2 cellular contexts compared by ENCODE assay signal in the genomic region with DNA sequence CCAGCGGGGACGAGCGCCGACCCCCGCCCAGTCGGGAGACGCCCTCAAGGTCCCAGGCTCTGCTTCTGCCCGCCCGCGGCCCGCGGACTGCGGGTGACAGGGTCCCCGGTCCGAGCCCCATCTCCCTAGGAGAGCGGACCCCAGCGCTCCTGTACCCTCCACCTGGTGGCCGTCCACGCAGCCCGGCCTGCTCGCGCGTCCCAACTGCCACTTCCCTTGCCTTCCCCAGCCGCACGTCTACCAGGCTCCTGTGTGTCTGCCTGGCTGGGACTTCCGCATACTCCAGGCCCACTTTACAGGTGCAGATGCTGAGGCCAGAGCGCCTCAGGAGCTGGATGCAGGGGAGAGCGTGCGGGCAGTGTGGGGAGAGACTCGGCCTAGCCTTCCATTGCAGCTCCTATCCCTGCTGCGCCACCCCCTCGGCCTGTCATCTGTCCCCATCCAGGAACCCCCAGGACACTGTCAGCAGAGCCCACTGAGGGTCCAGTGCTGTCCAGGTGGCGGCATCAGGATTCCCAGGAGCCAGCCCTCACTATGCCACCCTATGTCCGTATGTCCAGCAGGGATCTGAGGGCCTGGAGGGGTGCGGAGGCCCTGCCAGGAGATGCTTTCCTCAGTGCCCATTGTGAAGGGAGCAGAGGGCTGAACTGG.
TF ChIP-seq lines count a peak whose summit lies in the region.

No MANE protein-coding gene starts in this region.

TF ChIP-seq in K562, 482 proteins besides CTCF, POLR2A, EP300 and RAD21 (continued from another document):
- TF ChIP-seq, protein P1, sequence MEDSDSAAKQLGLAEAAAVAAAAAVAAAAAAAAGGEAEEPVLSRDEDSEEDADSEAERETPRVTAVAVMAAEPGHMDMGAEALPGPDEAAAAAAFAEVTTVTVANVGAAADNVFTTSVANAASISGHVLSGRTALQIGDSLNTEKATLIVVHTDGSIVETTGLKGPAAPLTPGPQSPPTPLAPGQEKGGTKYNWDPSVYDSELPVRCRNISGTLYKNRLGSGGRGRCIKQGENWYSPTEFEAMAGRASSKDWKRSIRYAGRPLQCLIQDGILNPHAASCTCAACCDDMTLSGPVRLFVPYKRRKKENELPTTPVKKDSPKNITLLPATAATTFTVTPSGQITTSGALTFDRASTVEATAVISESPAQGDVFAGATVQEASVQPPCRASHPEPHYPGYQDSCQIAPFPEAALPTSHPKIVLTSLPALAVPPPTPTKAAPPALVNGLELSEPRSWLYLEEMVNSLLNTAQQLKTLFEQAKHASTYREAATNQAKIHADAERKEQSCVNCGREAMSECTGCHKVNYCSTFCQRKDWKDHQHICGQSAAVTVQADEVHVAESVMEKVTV (CRISPR knock-in tag; IDR thresholded peaks at IDR 0.05), result no peak
- TF ChIP-seq ERF (CRISPR knock-in tag; IDR thresholded peaks at IDR 0.05) (0 out of 2 replicates have a peak, but pooled peaks have one; percentile 27), EGR1 (conservative IDR thresholded peaks at IDR 0.05) (no peak), NFIC (IDR thresholded peaks at IDR 0.05) (no peak)
- TF ChIP-seq, protein P2, sequence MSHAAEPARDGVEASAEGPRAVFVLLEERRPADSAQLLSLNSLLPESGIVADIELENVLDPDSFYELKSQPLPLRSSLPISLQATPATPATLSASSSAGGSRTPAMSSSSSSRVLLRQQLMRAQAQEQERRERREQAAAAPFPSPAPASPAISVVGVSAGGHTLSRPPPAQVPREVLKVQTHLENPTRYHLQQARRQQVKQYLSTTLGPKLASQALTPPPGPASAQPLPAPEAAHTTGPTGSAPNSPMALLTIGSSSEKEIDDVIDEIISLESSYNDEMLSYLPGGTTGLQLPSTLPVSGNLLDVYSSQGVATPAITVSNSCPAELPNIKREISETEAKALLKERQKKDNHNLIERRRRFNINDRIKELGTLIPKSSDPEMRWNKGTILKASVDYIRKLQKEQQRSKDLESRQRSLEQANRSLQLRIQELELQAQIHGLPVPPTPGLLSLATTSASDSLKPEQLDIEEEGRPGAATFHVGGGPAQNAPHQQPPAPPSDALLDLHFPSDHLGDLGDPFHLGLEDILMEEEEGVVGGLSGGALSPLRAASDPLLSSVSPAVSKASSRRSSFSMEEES (CRISPR knock-in tag; IDR thresholded peaks at IDR 0.05), result no peak

TF ChIP-seq in HepG2, 621 proteins besides CTCF, POLR2A, EP300 and RAD21 (continued from another document):
- TF ChIP-seq, protein P3, sequence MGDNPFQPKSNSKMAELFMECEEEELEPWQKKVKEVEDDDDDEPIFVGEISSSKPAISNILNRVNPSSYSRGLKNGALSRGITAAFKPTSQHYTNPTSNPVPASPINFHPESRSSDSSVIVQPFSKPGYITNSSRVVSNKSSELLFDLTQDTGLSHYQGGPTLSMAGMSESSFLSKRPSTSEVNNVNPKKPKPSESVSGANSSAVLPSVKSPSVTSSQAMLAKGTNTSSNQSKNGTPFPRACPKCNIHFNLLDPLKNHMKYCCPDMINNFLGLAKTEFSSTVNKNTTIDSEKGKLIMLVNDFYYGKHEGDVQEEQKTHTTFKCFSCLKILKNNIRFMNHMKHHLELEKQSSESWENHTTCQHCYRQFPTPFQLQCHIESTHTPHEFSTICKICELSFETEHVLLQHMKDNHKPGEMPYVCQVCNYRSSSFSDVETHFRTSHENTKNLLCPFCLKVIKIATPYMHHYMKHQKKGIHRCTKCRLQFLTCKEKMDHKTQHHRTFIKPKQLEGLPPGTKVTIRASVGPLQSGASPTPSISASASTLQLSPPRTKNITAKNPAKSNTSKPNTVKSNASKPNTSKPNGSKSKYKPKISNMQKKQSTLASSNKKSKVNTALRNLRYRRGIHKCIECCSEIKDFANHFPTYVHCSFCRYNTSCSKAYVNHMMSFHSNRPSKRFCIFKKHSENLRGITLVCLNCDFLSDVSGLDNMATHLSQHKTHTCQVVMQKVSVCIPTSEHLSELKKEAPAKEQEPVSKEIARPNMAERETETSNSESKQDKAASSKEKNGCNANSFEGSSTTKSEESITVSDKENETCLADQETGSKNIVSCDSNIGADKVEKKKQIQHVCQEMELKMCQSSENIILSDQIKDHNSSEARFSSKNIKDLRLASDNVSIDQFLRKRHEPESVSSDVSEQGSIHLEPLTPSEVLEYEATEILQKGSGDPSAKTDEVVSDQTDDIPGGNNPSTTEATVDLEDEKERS (CRISPR knock-in tag; IDR thresholded peaks at IDR 0.05), result no peak
- TF ChIP-seq TCF12 (IDR thresholded peaks at IDR 0.05) (no peak), TCF12 (CRISPR knock-in tag; IDR thresholded peaks at IDR 0.05) (no peak), GTF3A (CRISPR knock-in tag; conservative IDR thresholded peaks at IDR 0.05) (no peak), ZBTB38 (CRISPR knock-in tag; IDR thresholded peaks at IDR 0.05) (peak; percentile 70; the same call in 1 of the 2 replicates), MYC (CRISPR knock-in tag; IDR thresholded peaks at IDR 0.05; ENCODE audit: borderline replicate concordance) (no peak), ZNF30 (CRISPR knock-in tag; IDR thresholded peaks at IDR 0.05) (no peak), ZNF17 (CRISPR knock-in tag; IDR thresholded peaks at IDR 0.05) (no peak), NRL (CRISPR knock-in tag; IDR thresholded peaks at IDR 0.05; ENCODE audit: borderline replicate concordance) (0 out of 2 replicates have a peak, but pooled peaks have one; percentile 33), RBM39 (IDR thresholded peaks at IDR 0.05; ENCODE audit: low read depth, low read length, poor library complexity, severe bottlenecking) (peak; percentile 20), ZNF136 (CRISPR knock-in tag; IDR thresholded peaks at IDR 0.05; ENCODE audit: low read depth) (no peak), ZNF660 (CRISPR knock-in tag; IDR thresholded peaks at IDR 0.05; ENCODE audit: borderline replicate concordance, low read depth) (no peak), ZNF431 (CRISPR knock-in tag; IDR thresholded peaks at IDR 0.05; ENCODE audit: borderline replicate concordance, low read depth) (no peak), SATB2 (CRISPR knock-in tag; IDR thresholded peaks at IDR 0.05) (no peak), FOSL1 (CRISPR knock-in tag; IDR thresholded peaks at IDR 0.05; ENCODE audit: borderline replicate concordance) (no peak), SP4 (CRISPR knock-in tag; IDR thresholded peaks at IDR 0.05) (no peak), ZBTB1 (CRISPR knock-in tag; IDR thresholded peaks at IDR 0.05; ENCODE audit: borderline replicate concordance) (no peak), RNF2 (conservative IDR thresholded peaks at IDR 0.05; ENCODE audit: low read depth) (no peak), ZMYM3 (CRISPR knock-in tag; IDR thresholded peaks at IDR 0.05) (peak; percentile 76)
- TF ChIP-seq, protein P4, sequence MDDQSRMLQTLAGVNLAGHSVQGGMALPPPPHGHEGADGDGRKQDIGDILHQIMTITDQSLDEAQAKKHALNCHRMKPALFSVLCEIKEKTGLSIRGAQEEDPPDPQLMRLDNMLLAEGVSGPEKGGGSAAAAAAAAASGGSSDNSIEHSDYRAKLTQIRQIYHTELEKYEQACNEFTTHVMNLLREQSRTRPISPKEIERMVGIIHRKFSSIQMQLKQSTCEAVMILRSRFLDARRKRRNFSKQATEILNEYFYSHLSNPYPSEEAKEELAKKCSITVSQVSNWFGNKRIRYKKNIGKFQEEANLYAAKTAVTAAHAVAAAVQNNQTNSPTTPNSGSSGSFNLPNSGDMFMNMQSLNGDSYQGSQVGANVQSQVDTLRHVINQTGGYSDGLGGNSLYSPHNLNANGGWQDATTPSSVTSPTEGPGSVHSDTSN (CRISPR knock-in tag; IDR thresholded peaks at IDR 0.05; ENCODE audit: borderline replicate concordance), result no peak
- TF ChIP-seq, protein P5, sequence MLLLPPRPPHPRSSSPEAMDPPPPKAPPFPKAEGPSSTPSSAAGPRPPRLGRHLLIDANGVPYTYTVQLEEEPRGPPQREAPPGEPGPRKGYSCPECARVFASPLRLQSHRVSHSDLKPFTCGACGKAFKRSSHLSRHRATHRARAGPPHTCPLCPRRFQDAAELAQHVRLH (CRISPR knock-in tag; IDR thresholded peaks at IDR 0.05; ENCODE audit: borderline replicate concordance, low read depth), result no peak
- TF ChIP-seq, protein P6, sequence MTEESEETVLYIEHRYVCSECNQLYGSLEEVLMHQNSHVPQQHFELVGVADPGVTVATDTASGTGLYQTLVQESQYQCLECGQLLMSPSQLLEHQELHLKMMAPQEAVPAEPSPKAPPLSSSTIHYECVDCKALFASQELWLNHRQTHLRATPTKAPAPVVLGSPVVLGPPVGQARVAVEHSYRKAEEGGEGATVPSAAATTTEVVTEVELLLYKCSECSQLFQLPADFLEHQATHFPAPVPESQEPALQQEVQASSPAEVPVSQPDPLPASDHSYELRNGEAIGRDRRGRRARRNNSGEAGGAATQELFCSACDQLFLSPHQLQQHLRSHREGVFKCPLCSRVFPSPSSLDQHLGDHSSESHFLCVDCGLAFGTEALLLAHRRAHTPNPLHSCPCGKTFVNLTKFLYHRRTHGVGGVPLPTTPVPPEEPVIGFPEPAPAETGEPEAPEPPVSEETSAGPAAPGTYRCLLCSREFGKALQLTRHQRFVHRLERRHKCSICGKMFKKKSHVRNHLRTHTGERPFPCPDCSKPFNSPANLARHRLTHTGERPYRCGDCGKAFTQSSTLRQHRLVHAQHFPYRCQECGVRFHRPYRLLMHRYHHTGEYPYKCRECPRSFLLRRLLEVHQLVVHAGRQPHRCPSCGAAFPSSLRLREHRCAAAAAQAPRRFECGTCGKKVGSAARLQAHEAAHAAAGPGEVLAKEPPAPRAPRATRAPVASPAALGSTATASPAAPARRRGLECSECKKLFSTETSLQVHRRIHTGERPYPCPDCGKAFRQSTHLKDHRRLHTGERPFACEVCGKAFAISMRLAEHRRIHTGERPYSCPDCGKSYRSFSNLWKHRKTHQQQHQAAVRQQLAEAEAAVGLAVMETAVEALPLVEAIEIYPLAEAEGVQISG (CRISPR knock-in tag; IDR thresholded peaks at IDR 0.05), result no peak
- TF ChIP-seq, protein P7, sequence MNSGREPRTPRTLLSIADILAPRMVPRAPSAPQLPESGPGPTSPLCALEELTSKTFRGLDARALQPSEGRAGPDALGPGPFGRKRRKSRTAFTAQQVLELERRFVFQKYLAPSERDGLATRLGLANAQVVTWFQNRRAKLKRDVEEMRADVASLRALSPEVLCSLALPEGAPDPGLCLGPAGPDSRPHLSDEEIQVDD (CRISPR knock-in tag; IDR thresholded peaks at IDR 0.05; ENCODE audit: borderline replicate concordance), result peak; percentile 45; the same call in 1 of the 2 replicates
